In the genomic region with DNA sequence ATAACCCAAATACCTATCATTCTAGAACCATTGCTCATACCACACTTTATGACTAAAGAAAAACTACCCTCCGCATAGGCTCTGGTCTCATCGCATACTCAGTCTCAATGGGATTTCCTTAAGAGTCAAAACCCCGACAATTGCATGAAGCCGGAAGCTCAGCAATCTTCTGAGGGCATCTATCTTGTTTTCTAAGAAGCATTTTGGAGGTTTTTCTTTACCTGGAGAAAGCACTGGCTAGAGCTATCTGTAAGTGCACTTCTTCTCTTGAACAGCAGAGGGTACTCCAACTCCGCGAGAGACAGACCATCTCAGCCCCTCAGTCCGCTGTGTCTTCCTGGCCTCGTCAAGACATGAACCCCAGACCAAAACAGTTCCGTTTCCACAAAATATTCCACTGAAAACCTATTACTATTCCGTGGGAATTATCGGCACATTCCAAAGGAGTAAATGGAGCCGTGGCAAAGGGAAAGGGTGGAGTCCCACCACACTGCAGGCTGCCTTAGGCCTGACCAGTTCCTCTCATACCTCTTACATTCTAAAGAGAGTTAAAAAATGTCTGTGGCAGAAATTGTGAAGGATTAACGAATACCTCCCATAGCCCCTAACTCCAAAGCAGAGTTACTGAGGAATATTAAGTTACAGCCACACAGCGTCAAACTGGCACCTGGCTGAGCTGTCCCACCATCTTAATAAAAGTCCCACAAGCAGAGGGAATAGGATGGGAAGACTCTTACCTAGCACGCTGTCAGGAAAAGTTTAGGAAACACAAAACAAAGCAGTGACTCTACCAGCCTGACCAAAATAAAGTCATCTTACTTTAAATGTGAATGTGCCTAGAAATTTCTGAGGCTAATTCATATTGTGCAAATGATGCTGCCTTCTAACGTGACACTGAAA, we compare ENCODE assay signal across 8 cellular contexts.
DNase-seq lines count a peak whose midpoint lies in the region; ATAC-seq and TF ChIP-seq lines count a peak whose summit lies in the region.

No MANE protein-coding gene starts in this region.

- POLR2A ChIA-PET in T-cell (lab: Charles Lee): no interaction called here

- H3K4me3 ChIP-seq in cardiac fibroblast (replicated peaks in 1 of 2; ENCODE audit: low read depth in 2 of 2, low read length in 2 of 2): peak overlapping the region in 1 of 2 donors; percentile 3
- no peak overlapping the region for H3K4me3 ChIP-seq in kidney epithelial cell (ENCODE audit: low read depth, low read length)

- peak; percentile 99 for ATAC-seq in HG02588 (IDR thresholded peaks at IDR 0.05; ENCODE audit: unreplicated experiment)
- peak; percentile 45 to 67 (median 62) for ATAC-seq in T-cell (replicated peaks in 1 of 4)

- no peaks in the 10 kb centered on the region for H3K36me3 Mint-ChIP-seq in T-cell

- H3K27ac ChIP-seq in 22Rv1: no peak overlapping the region

- CTCF ChIA-PET in T-cell (lab: Charles Lee): no interaction called here

- no peak overlapping the region for H3K27ac Mint-ChIP-seq in T-cell

- peak; percentile 88 for TF ChIP-seq CTCF in 22Rv1 (IDR thresholded peaks at IDR 0.05)
- peak; percentile 94 for TF ChIP-seq CTCF in GM12873 (IDR thresholded peaks at IDR 0.05; ENCODE audit: insufficient read depth, low read depth, low read length, missing control alignments)
- peak; percentile 85 for TF ChIP-seq CTCF in cardiac fibroblast (IDR thresholded peaks at IDR 0.05; ENCODE audit: low read depth, low read length)
- TF ChIP-seq CTCF in kidney epithelial cell (IDR thresholded peaks at IDR 0.05; ENCODE audit: insufficient read depth, low read length, poor library complexity, severe bottlenecking): peak; percentile 89

- no peaks in the 10 kb centered on the region for H3K36me3 ChIP-seq in kidney epithelial cell (ENCODE audit: control insufficient read depth, insufficient read depth, low read length)

- peaks cover 6 to 12% (median 8%) of the 10 kb centered on the region in 3 donors for H3K4me1 Mint-ChIP-seq in T-cell

- no peaks in the 10 kb centered on the region for H3K27me3 ChIP-seq in kidney epithelial cell (ENCODE audit: control insufficient read depth, insufficient read depth, low read length)

- H3K27me3 Mint-ChIP-seq in T-cell: peaks cover 0 to 4% of the 10 kb centered on the region in 2 donors

- H3K4me3 Mint-ChIP-seq in T-cell: no peak overlapping the region

- DNase-seq in M059J (ENCODE audit: low read depth) (peak; percentile 71), T-cell (peak in 16 of 34 experiments; percentile 0 to 18 (median 2)), cardiac fibroblast (ENCODE audit: low read depth in 2 of 2) (peak; percentile 62 to 82), kidney epithelial cell (ENCODE audit: low read depth) (peak; percentile 35)
- DNase-seq in stimulated activated CD4-positive, alpha-beta T cell treated with anti-CD3 and anti-CD28 coated beads, Interleukin-4, amount 100 ng/mL, for 1 hour: peak; percentile 4

- H3K9me3 Mint-ChIP-seq in T-cell: no peaks in the 10 kb centered on the region
